In the genomic region with DNA sequence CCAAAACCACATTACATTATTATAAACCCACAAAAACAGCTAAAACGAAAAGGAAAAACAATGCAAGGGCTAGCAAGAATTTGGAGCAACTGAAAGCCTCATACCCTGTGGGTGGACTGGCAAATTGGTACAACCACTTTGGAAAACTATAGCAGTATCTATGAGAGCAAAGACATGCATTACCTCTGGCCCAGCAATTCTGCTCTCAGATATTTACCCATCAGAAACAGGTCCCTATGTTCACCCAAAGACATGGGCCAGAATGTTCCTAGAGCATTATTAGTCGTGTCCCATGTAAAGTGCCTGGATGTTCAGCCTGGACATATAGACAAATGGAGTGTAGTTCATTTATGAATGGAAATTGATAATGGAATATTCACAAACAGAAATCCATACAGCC, we compare ENCODE assay signal across 8 cellular contexts.
"Had no signal": no experiment of that assay in that cellular context is flagged by ENCODE, and none has a peak within 500 bp of the region (broad histone marks: within the 10 kb centered on the region; RNA-seq: fewer than 3 reads in every experiment).

No MANE protein-coding gene starts in this region.

- H3K4me3 ChIP-seq: GM12878 had no signal

- FAIRE-seq: G401.6, GM12878, GM12891, GM12892, GM18507, GM19239 had no signal

- DNase-seq: GDM1, GF-D8 had no signal

- ATAC-seq: GM12878 had no signal
